In genomic region chr5:161541-162110, GRCh38 we compare ENCODE assay signal across 20 cellular contexts. TPM values are rescaled to one million over a fixed set of nuclear protein-coding genes. Genes with fewer than 3 reads are reported as not detected.
"Had no signal": no experiment of that assay in that cellular context is flagged by ENCODE, and none has a peak within 500 bp of the region (broad histone marks: within the 10 kb centered on the region; RNA-seq: fewer than 3 reads in every experiment).

No MANE protein-coding gene starts in this region.

- ATAC-seq: activated naive CD8-positive, alpha-beta T cell treated with anti-CD3 and anti-CD28 coated beads, Interleukin-2, amount 50 U/mL, for 24 hours; effector memory CD8-positive, alpha-beta T cell; foreskin keratinocyte; pancreas had no signal

- H3K27ac ChIP-seq: ascending aorta, breast epithelium, foreskin keratinocyte, lower lobe of right lung, pancreas, upper lobe of left lung had no signal

- H3K9me3 ChIP-seq: ascending aorta, breast epithelium, lower lobe of right lung, pancreas, upper lobe of left lung had no signal

- H3K36me3 ChIP-seq: ascending aorta, breast epithelium, lower lobe of right lung, pancreas, upper lobe of left lung had no signal

- H3K9me3 Mint-ChIP-seq: activated B cell treated with CpG ODN at 0.5 μM for 24 hours; activated naive CD8-positive, alpha-beta T cell treated with anti-CD3 and anti-CD28 coated beads, Interleukin-2, amount 50 U/mL, for 24 hours; effector memory CD8-positive, alpha-beta T cell; immature natural killer cell; neural crest cell had no signal

- H3K27ac Mint-ChIP-seq: activated B cell treated with CpG ODN at 0.5 μM for 24 hours; activated CD4-positive, alpha-beta T cell treated with anti-CD3 and anti-CD28 coated beads, Interleukin-2, amount 10 ng/mL, durations not matched to agents 7 days and 5 days; activated naive CD8-positive, alpha-beta T cell treated with anti-CD3 and anti-CD28 coated beads, Interleukin-2, amount 50 U/mL, for 24 hours; effector memory CD8-positive, alpha-beta T cell; immature natural killer cell; stimulated activated naive CD8-positive, alpha-beta T cell treated with anti-CD3 and anti-CD28 coated beads, Interleukin-15, Interleukin-2, amounts not matched to agents 100 ng/mL and 50 ng/mL, for 24 hours had no signal

- H3K27me3 ChIP-seq: ascending aorta, breast epithelium, foreskin keratinocyte, pancreas, upper lobe of left lung had no signal

- H3K4me3 Mint-ChIP-seq: activated B cell treated with CpG ODN at 0.5 μM for 24 hours; activated CD4-positive, alpha-beta T cell treated with anti-CD3 and anti-CD28 coated beads, Interleukin-2, amount 10 ng/mL, durations not matched to agents 7 days and 5 days; activated naive CD8-positive, alpha-beta T cell treated with anti-CD3 and anti-CD28 coated beads, Interleukin-2, amount 50 U/mL, for 24 hours; effector memory CD8-positive, alpha-beta T cell; immature natural killer cell; neural crest cell; stimulated activated naive CD8-positive, alpha-beta T cell treated with anti-CD3 and anti-CD28 coated beads, Interleukin-15, Interleukin-2, amounts not matched to agents 100 ng/mL and 50 ng/mL, for 24 hours had no signal

- H3K36me3 Mint-ChIP-seq: immature natural killer cell had no signal

- H3K4me1 Mint-ChIP-seq: activated B cell treated with CpG ODN at 0.5 μM for 24 hours; activated CD4-positive, alpha-beta T cell treated with anti-CD3 and anti-CD28 coated beads, Interleukin-2, amount 10 ng/mL, durations not matched to agents 7 days and 5 days; immature natural killer cell; neural crest cell had no signal

- H3K4me3 ChIP-seq: ascending aorta, breast epithelium, lower lobe of right lung, pancreas, upper lobe of left lung had no signal

- H3K27me3 Mint-ChIP-seq: activated CD4-positive, alpha-beta T cell treated with anti-CD3 and anti-CD28 coated beads, Interleukin-2, amount 10 ng/mL, durations not matched to agents 7 days and 5 days; activated naive CD8-positive, alpha-beta T cell treated with anti-CD3 and anti-CD28 coated beads, Interleukin-2, amount 50 U/mL, for 24 hours had no signal

- DNase-seq: activated B cell treated with CpG ODN at 0.5 μM for 24 hours; activated CD4-positive, alpha-beta T cell treated with anti-CD3 and anti-CD28 coated beads, Interleukin-2, amount 10 ng/mL, durations not matched to agents 7 days and 5 days; activated naive CD4-positive, alpha-beta T cell treated with Interleukin-2 at 50 U/mL for 16 hours; activated naive CD8-positive, alpha-beta T cell treated with anti-CD3 and anti-CD28 coated beads, Interleukin-2, amount 50 U/mL, for 24 hours; dermis blood vessel endothelial cell; effector memory CD8-positive, alpha-beta T cell; foreskin keratinocyte; immature natural killer cell; lower lobe of right lung; midbrain; small intestine; stimulated activated CD4-positive, alpha-beta T cell treated with anti-CD3 and anti-CD28 coated beads, Interleukin-4, amount 100 ng/mL, for 4 hours; stimulated activated CD8-positive, alpha-beta memory T cell treated with anti-CD3 and anti-CD28 coated beads, Interleukin-4, amount 100 ng/mL, for 48 hours; T-helper 2 cell had no signal

- H3K4me1 ChIP-seq: ascending aorta, breast epithelium, foreskin keratinocyte, lower lobe of right lung, pancreas, upper lobe of left lung had no signal

RNA-seq across cellular contexts. Expression of gene LRRC14B, which starts 29.7 kb away (rescaled TPM):
- total RNA-seq: activated B cell treated with CpG ODN at 0.5 μM for 24 hours, ascending aorta, dermis blood vessel endothelial cell, foreskin keratinocyte, lower lobe of right lung, neural crest cell, pancreas, upper lobe of left lung had no signal
